In genomic region chr19:12052057-12052570, GRCh38 we compare ENCODE assay signal across 8 cellular contexts. TPM values are rescaled to one million over a fixed set of nuclear protein-coding genes. Genes with fewer than 3 reads are reported as not detected.
DNase-seq lines count a peak whose midpoint lies in the region; ATAC-seq and TF ChIP-seq lines count a peak whose summit lies in the region.

No MANE protein-coding gene starts in this region.

- H3K36me3 ChIP-seq in left ventricle myocardium inferior (no peaks in the 10 kb centered on the region), Peyer's patch (no peaks in the 10 kb centered on the region), esophagus (ENCODE audit: control insufficient read depth in 2 of 2, insufficient read depth in 2 of 2, low read length in 1 of 2) (no peaks in the 10 kb centered on the region), prostate gland (no peaks in the 10 kb centered on the region)

- no peaks in the 10 kb centered on the region for H3K9me3 ChIP-seq in left ventricle myocardium inferior (replicated peaks)
- H3K9me3 ChIP-seq in Peyer's patch = no peaks in the 10 kb centered on the region
- H3K9me3 ChIP-seq in esophagus (ENCODE audit: control insufficient read depth in 2 of 2, insufficient read depth in 1 of 2, low read depth in 1 of 2, low read length in 1 of 2) = no peaks in the 10 kb centered on the region
- H3K9me3 ChIP-seq in prostate gland = no peaks in the 10 kb centered on the region

- ATAC-seq in Right ventricle myocardium superior (ENCODE audit: poor library complexity) = no peak

- TF ChIP-seq POLR2A in Peyer's patch (IDR thresholded peaks at IDR 0.05) (no peak), prostate gland (IDR thresholded peaks at IDR 0.05) (no peak)

- TF ChIP-seq CTCF in left ventricle myocardium inferior (IDR thresholded peaks at IDR 0.05; ENCODE audit: borderline replicate concordance) (no peak), Peyer's patch (IDR thresholded peaks at IDR 0.05) (no peak), prostate gland (IDR thresholded peaks at IDR 0.05) (no peak)

- peaks cover 7% of the 10 kb centered on the region for H3K27me3 ChIP-seq in left ventricle myocardium inferior (ENCODE audit: low read depth)
- H3K27me3 ChIP-seq in Peyer's patch = no peaks in the 10 kb centered on the region
- H3K27me3 ChIP-seq in esophagus (ENCODE audit: control insufficient read depth in 1 of 2, insufficient read depth in 2 of 2, low read length in 2 of 2) = no peaks in the 10 kb centered on the region
- H3K27me3 ChIP-seq in prostate gland (replicated peaks; ENCODE audit: insufficient read depth) = no peaks in the 10 kb centered on the region

- DNase-seq in left ventricle myocardium inferior (no peak), Right ventricle myocardium superior (no peak), Peyer's patch (no peak), prostate gland (ENCODE audit: low spot score) (no peak), ureter (ENCODE audit: low spot score) (no peak), AML-193 (lab: John Stamatoyannopoulos, UW) (no peak), NCI-H2107 (lab: John Stamatoyannopoulos, UW) (no peak)

- H3K27ac ChIP-seq in left ventricle myocardium inferior (replicated peaks) (peak overlapping the region; percentile 82), Peyer's patch (peak overlapping the region; percentile 27 to 70 (median 60)), esophagus (ENCODE audit: low read depth in 2 of 2, low read length in 1 of 2) (peak overlapping the region in 1 of 2 donors; percentile 47), prostate gland (peak overlapping the region; percentile 66 to 70)

- H3K4me1 ChIP-seq in left ventricle myocardium inferior (peaks cover 14% of the 10 kb centered on the region), Peyer's patch (peaks cover 0 to 11% (median 2%) of the 10 kb centered on the region in 4 donors), esophagus (ENCODE audit: control insufficient read depth in 2 of 2, insufficient read depth in 2 of 2, low read length in 1 of 2) (peaks cover 0 to 2% of the 10 kb centered on the region in 2 donors), prostate gland (replicated peaks) (no peaks in the 10 kb centered on the region)

- intact Hi-C loops in left ventricle myocardium inferior (cut with micrococcal nuclease) = no loop called here
- intact Hi-C loops in Right ventricle myocardium superior (cut with DNase I) = no loop called here
- intact Hi-C loops in prostate gland (cut with DNase I) = no loop called here

- 1 to 2% methylated on average over 21 of the region's 21 CpGs for WGBS in esophagus, 2 donors
- under 1% methylated on average over 21 of the region's 21 CpGs for WGBS in prostate gland

- H3K4me3 ChIP-seq in left ventricle myocardium inferior (peak overlapping the region; percentile 84), Peyer's patch (peak overlapping the region; percentile 55 to 73 (median 61)), esophagus (ENCODE audit: low read depth in 1 of 2, low read length in 2 of 2) (peak overlapping the region; percentile 54 to 62), prostate gland (peak overlapping the region; percentile 51 to 60)

RNA-seq across cellular contexts. Expression of gene ZNF878, which starts 0.6 kb away (rescaled TPM):
- total RNA-seq in left ventricle myocardium inferior (0.16 TPM), Right ventricle myocardium superior (0.22 TPM), Peyer's patch (not detected), prostate gland (not detected), ureter (1.1 TPM)
- under 1 TPM; 0.18 to 0.24 TPM for polyA plus RNA-seq in esophagus

RNA-seq across cellular contexts. Expression of gene ZNF844, which starts 12.4 kb away (rescaled TPM):
- total RNA-seq in left ventricle myocardium inferior = 16.4 TPM
- total RNA-seq in Right ventricle myocardium superior = 12.4 TPM
- total RNA-seq in Peyer's patch = 10 to 100 TPM in 1 of 4 donors, 1 to 10 TPM in 3; 7.0 to 16.5 (median 9.6) TPM
- polyA plus RNA-seq in esophagus = 1 to 10 TPM; 2.0 to 3.2 TPM
- 10 to 100 TPM; 13.4 to 16.2 TPM for total RNA-seq in prostate gland
- total RNA-seq in ureter = 20.1 TPM

RNA-seq across cellular contexts. Expression of gene ZNF433, which starts 16.6 kb away (rescaled TPM):
- total RNA-seq in left ventricle myocardium inferior (3.4 TPM), Right ventricle myocardium superior (3.8 TPM), Peyer's patch (1 to 10 TPM in 2 of 4 donors, under 1 TPM in 1, not detected in 1; 0.35 to 3.5 (median 1.7) TPM), prostate gland (10 to 100 TPM; 10.2 to 10.4 TPM), ureter (20.0 TPM)
- polyA plus RNA-seq in esophagus = 1 to 10 TPM; 5.0 to 7.3 TPM
